In genomic region chr10:119206603-119207366, GRCh38 we compare ENCODE assay signal across 8 cellular contexts. TPM values are rescaled to one million over a fixed set of nuclear protein-coding genes. Genes with fewer than 3 reads are reported as not detected.
DNase-seq lines count a peak whose midpoint lies in the region; ATAC-seq, FAIRE-seq and TF ChIP-seq lines count a peak whose summit lies in the region.

No MANE protein-coding gene starts in this region.

- peak; percentile 52 for TF ChIP-seq CTCF in astrocyte (IDR thresholded peaks at IDR 0.05; ENCODE audit: insufficient read depth, low read depth, low read length)

- FAIRE-seq in astrocyte (lab: Jason Lieb, UNC) = no peak

- H3K27ac ChIP-seq in astrocyte (ENCODE audit: low read depth, low read length) = peak overlapping the region; percentile 76

- H3K4me3 Mint-ChIP-seq in T-helper 17 cell (peak overlapping the region; percentile 95), astrocyte (ENCODE audit: unreplicated experiment) (peak overlapping the region; percentile 87)

- H3K4me1 Mint-ChIP-seq in T-helper 17 cell (peaks cover 31% of the 10 kb centered on the region), astrocyte (ENCODE audit: low read depth, unreplicated experiment) (peaks cover 36% of the 10 kb centered on the region)

- peak overlapping the region; percentile 57 for H3K4me3 ChIP-seq in astrocyte (ENCODE audit: insufficient read depth, low read depth, low read length)

- H3K36me3 Mint-ChIP-seq in T-helper 17 cell (ENCODE audit: low read depth) (no peaks in the 10 kb centered on the region), astrocyte (ENCODE audit: low read depth, unreplicated experiment) (no peaks in the 10 kb centered on the region)

- peak overlapping the region; percentile 96 for H3K27ac Mint-ChIP-seq in T-helper 17 cell
- peak overlapping the region; percentile 99 for H3K27ac Mint-ChIP-seq in astrocyte (ENCODE audit: unreplicated experiment)

- peak; percentile 48 for ATAC-seq in GM21526 (IDR thresholded peaks at IDR 0.05; ENCODE audit: low FRiP score, unreplicated experiment)
- peak; percentile 58 for ATAC-seq in T-helper 17 cell

- H3K9me3 ChIP-seq in T-helper 17 cell (ENCODE audit: control insufficient read depth, low read length, poor library complexity, severe bottlenecking) (no peaks in the 10 kb centered on the region), astrocyte (ENCODE audit: insufficient read depth, low read depth, low read length) (no peaks in the 10 kb centered on the region)

- H3K27me3 ChIP-seq in astrocyte (ENCODE audit: insufficient read depth, low read length) = no peaks in the 10 kb centered on the region

- peak overlapping the region; percentile 70 for H2AFZ ChIP-seq in astrocyte (ENCODE audit: low read depth, low read length)

- H3K79me2 ChIP-seq in astrocyte (ENCODE audit: insufficient read depth, low read length) = peaks cover 32% of the 10 kb centered on the region

- H3K27me3 Mint-ChIP-seq in T-helper 17 cell (no peaks in the 10 kb centered on the region), astrocyte (ENCODE audit: low read depth, unreplicated experiment) (no peaks in the 10 kb centered on the region)

- H4K20me1 ChIP-seq in astrocyte (ENCODE audit: insufficient read depth, low read length) = no peaks in the 10 kb centered on the region

- H3K4me2 ChIP-seq in astrocyte (ENCODE audit: low read length) = peak overlapping the region; percentile 84

- peak overlapping the region; percentile 84 for H3K9ac ChIP-seq in astrocyte (ENCODE audit: low read length)

- DNase-seq in EL = peak; percentile 75
- DNase-seq in HuH-7 (ENCODE audit: low spot score) = peak; percentile 79
- peak; percentile 62 to 74 (median 67) for DNase-seq in T-helper 17 cell
- DNase-seq in astrocyte (ENCODE audit: low read depth) = peak; percentile 41
- peak; percentile 57 to 69 for DNase-seq in hippocampal formation (lab: John Stamatoyannopoulos, UW)
- peak; percentile 90 for DNase-seq in retina
- no peak for DNase-seq in cerebellar nuclear complex (lab: John Stamatoyannopoulos, UW)

- no peaks in the 10 kb centered on the region for H3K9me3 Mint-ChIP-seq in astrocyte (ENCODE audit: unreplicated experiment)

- peaks cover 46% of the 10 kb centered on the region for H3K4me1 ChIP-seq in astrocyte (ENCODE audit: insufficient read depth, low read length)

- no peaks in the 10 kb centered on the region for H3K36me3 ChIP-seq in astrocyte (ENCODE audit: insufficient read depth, low read length)

RNA-seq across cellular contexts. Expression of gene GRK5, which starts 0.6 kb away (rescaled TPM):
- 10 to 100 TPM; 13.9 to 28.5 TPM for total RNA-seq in T-helper 17 cell
- 6.8 and 8.5 TPM in 2 replicates for total RNA-seq in astrocyte

RNA-seq across cellular contexts. Expression of gene PRDX3, which starts 28.2 kb away (rescaled TPM):
- 10 to 100 TPM; 16.4 to 17.1 TPM for total RNA-seq in T-helper 17 cell
- total RNA-seq in astrocyte = 118 and 127 TPM in 2 replicates

RNA-seq across cellular contexts. Expression of gene SFXN4, which starts 41.3 kb away (rescaled TPM):
- total RNA-seq in T-helper 17 cell (1 to 10 TPM; 8.3 to 9.5 TPM), astrocyte (16.7 and 16.9 TPM in 2 replicates)

Comparison
In these comparisons a context has a peak if more than half of its experiments do, and no peak if none do; other contexts are left out.
1. DNase-seq: peak in EL (single experiment), HuH-7 (single experiment), T-helper 17 cell (3 of 3), astrocyte (single experiment), hippocampal formation (2 of 2) and retina (single experiment); none in cerebellar nuclear complex (0 of 2).